ENCODE assay signal across 8 cellular contexts in genomic region chr3:57100046-57100695, GRCh38. TPM values are rescaled to one million over a fixed set of nuclear protein-coding genes. Genes with fewer than 3 reads are reported as not detected.
A peak's percentile ranks its signal among the peaks of the same experiment; 100 is the strongest.
DNase-seq lines count a peak whose midpoint lies in the region; ATAC-seq, FAIRE-seq and TF ChIP-seq lines count a peak whose summit lies in the region.

No MANE protein-coding gene starts in this region.

- H3K4me3 ChIP-seq in HEK293 (ENCODE audit: low read depth, low read length): no peak overlapping the region
- H3K4me3 ChIP-seq in HepG2 (replicated peaks in 1 of 3; ENCODE audit: insufficient read depth in 1 of 3, low read depth in 2 of 3, low read length in 3 of 3): no peak overlapping the region

- no peaks in the 10 kb centered on the region for H4K20me1 ChIP-seq in HepG2 (ENCODE audit: insufficient read depth, low read length)

- H3K9me3 Mint-ChIP-seq in Calu3 (ENCODE audit: low read depth, unreplicated experiment): no peaks in the 10 kb centered on the region

- WGBS in HepG2 (ENCODE audit: low lambda C conversion rate): 0% methylated on average over 7 of the region's 7 CpGs

- TF ChIP-seq EP300 in HepG2 (IDR thresholded peaks at IDR 0.05; ENCODE audit: low read depth in 2 of 2, low read length in 2 of 2) (no peak), HepG2 (CRISPR knock-in tag; IDR thresholded peaks at IDR 0.05; ENCODE audit: borderline replicate concordance) (no peak)

- CTCF ChIA-PET in Calu3 (lab: Charles Lee) (interaction anchor here (0.6 to 1.7 kb wide), 3 partner anchors 10 to 434 kb away, joined by 3 to 5 read pairs (median 3); no protein-coding TSS in a partner anchor), HEK293 (lab: Yijun Ruan, JAX) (interaction anchor here (0.6 to 3.5 kb wide), 20 partner anchors 8 to 756 kb away, joined by 3 to 19 read pairs (median 3); no protein-coding TSS in a partner anchor), HepG2 (lab: Yijun Ruan, JAX; ENCODE audit: low intra/inter-chr PET ratio, low total read pairs) (interaction anchor here (0.6 to 1.3 kb wide), 5 partner anchors 105 to 811 kb away, joined by 3 to 5 read pairs (median 3); no protein-coding TSS in a partner anchor)

- peaks cover 0 to 31% of the 10 kb centered on the region in 2 experiments; a peak in 1 of 3 replicates for H3K36me3 ChIP-seq in HEK293 (ENCODE audit: control insufficient read depth in 2 of 2, insufficient read depth in 1 of 2, low read length in 2 of 2)
- no peaks in the 10 kb centered on the region for H3K36me3 ChIP-seq in HepG2 (replicated peaks in 1 of 2; ENCODE audit: control insufficient read depth in 1 of 2, insufficient read depth in 2 of 2, low read length in 2 of 2)

- H3K27ac Mint-ChIP-seq in Calu3 (ENCODE audit: unreplicated experiment): no peak overlapping the region

- no peaks in the 10 kb centered on the region; a peak in 1 of 5 replicates for H3K27me3 ChIP-seq in HepG2 (ENCODE audit: control insufficient read depth in 1 of 2, insufficient read depth in 2 of 2, low read length in 2 of 2)

- peak; percentile 97 for FAIRE-seq in HepG2 (lab: Jason Lieb, UNC)

- no peak overlapping the region for H3K4me3 Mint-ChIP-seq in Calu3 (ENCODE audit: low read depth, unreplicated experiment)

- H3K36me3 Mint-ChIP-seq in Calu3 (ENCODE audit: insufficient read depth, unreplicated experiment): no peaks in the 10 kb centered on the region

- H3K4me1 ChIP-seq in HEK293 (ENCODE audit: control insufficient read depth, insufficient read depth, low read length) (no peaks in the 10 kb centered on the region), HepG2 (ENCODE audit: insufficient read depth, low read length) (peaks cover 4% of the 10 kb centered on the region; the same call in 1 of the 2 replicates)

- peak; percentile 82 for TF ChIP-seq CTCF in Calu3 (IDR thresholded peaks at IDR 0.05; ENCODE audit: unreplicated experiment)
- peak; percentile 42; the same call in 1 of the 2 replicates for TF ChIP-seq CTCF in HEK293 (tag by site-specific recombination; IDR thresholded peaks at IDR 0.05)
- peak; percentile 91 for TF ChIP-seq CTCF in HepG2 (CRISPR knock-in tag; IDR thresholded peaks at IDR 0.05)

- no peak for TF ChIP-seq POLR2A in HepG2 (IDR thresholded peaks at IDR 0.05; ENCODE audit: insufficient read depth in 1 of 2, low read depth in 2 of 2, low read length in 2 of 2)

- no peak overlapping the region for H3K9ac ChIP-seq in HepG2 (ENCODE audit: insufficient read depth, low read depth, low read length)

- H3K27me3 Mint-ChIP-seq in Calu3 (ENCODE audit: unreplicated experiment): no peaks in the 10 kb centered on the region

- no peaks in the 10 kb centered on the region for H3K79me2 ChIP-seq in HepG2 (ENCODE audit: insufficient read depth, low read length)

- POLR2A ChIA-PET in HEK293 (lab: Yijun Ruan, JAX) (interaction anchor here (0.6 kb wide), 2 partner anchors 132 to 513 kb away, joined by 3 read pairs; no protein-coding TSS in a partner anchor), HepG2 (lab: Yijun Ruan, JAX) (interaction anchor here (1.1 kb wide), 1 partner anchor 20 kb away, joined by 3 read pairs; no protein-coding TSS in a partner anchor)

- H3K9me3 ChIP-seq in HEK293 (ENCODE audit: control insufficient read depth, insufficient read depth, low read depth, low read length) (no peaks in the 10 kb centered on the region), HepG2 (ENCODE audit: low read length) (no peaks in the 10 kb centered on the region)

- ATAC-seq in HepG2 (peak; percentile 84), HG03469 (IDR thresholded peaks at IDR 0.05; ENCODE audit: unreplicated experiment) (no peak)

- no peak overlapping the region for H2AFZ ChIP-seq in HepG2 (ENCODE audit: low read length)

- H3K27ac ChIP-seq in HEK293 (ENCODE audit: extremely low read depth, low read depth, low read length): no peak overlapping the region
- H3K27ac ChIP-seq in HepG2 (ENCODE audit: extremely low read length, insufficient read depth, low read length): no peak overlapping the region

- H3K4me2 ChIP-seq in HepG2 (ENCODE audit: low read depth, low read length): no peak overlapping the region

- BruUV-seq in Calu3 (replicated peaks; lab: Mats Ljungman, UMichigan) (no TSS peak), HepG2 (replicated peaks; lab: Mats Ljungman, UMichigan) (no TSS peak)

- in situ Hi-C loops in HepG2 (cut with HindIII; ENCODE audit: extremely low pct_ligation_motif_present, low pct_unique_long_range_greater_than_20kb): loop anchor here (5.0 kb wide), 1 partner anchor 122 kb away; no protein-coding TSS in a partner anchor

- peak; percentile 74 for TF ChIP-seq RAD21 in HepG2 (CRISPR knock-in tag; IDR thresholded peaks at IDR 0.05)

- DNase-seq in Calu3 (peak; percentile 79), NCI-H345 treated with DMSO at 0.1 percent for 48 hours (lab: John Stamatoyannopoulos, UW; ENCODE audit: unreplicated experiment) (peak; percentile 9), cerebellum (ENCODE audit: low spot score) (peak; percentile 62), HepG2 (ENCODE audit: low spot score) (peak; percentile 66)
- peak; percentile 23 for DNase-seq in activated CD4-positive, alpha-beta T cell treated with anti-CD3 and anti-CD28 coated beads for 1 hour
- peak; percentile 40 to 47 (median 47) for DNase-seq in stimulated activated CD4-positive, alpha-beta T cell treated with anti-CD3 and anti-CD28 coated beads, TNF-alpha, amount 100 ng/mL, for 24 hours (ENCODE audit: low read depth in 3 of 3)

- intact Hi-C loops in Calu3 (cut with micrococcal nuclease; ENCODE audit: unreplicated experiment) (loop anchor here (1.0 to 5.0 kb wide), 2 partner anchors 67 to 122 kb away; partner anchors contain the start of gene IL17RD), HepG2 (cut with micrococcal nuclease; ENCODE audit: unreplicated experiment) (loop anchor here (2.0 kb wide), 1 partner anchor 123 kb away; no protein-coding TSS in a partner anchor)

- peaks cover 17% of the 10 kb centered on the region for H3K4me1 Mint-ChIP-seq in Calu3 (ENCODE audit: low read depth, unreplicated experiment)

TF ChIP-seq in HEK293, 187 proteins besides CTCF, POLR2A, EP300 and RAD21 (continues in another document):
- TF ChIP-seq ZSCAN23 (tag by site-specific recombination; IDR thresholded peaks at IDR 0.05) (no peak), ZNF660 (tag by site-specific recombination; IDR thresholded peaks at IDR 0.05) (peak; percentile 67; the same call in 1 of the 2 replicates), ZNF341 (tag by site-specific recombination; IDR thresholded peaks at IDR 0.05; ENCODE audit: low read depth) (peak; percentile 35; the same call in 1 of the 2 replicates), ZNF747 (tag by site-specific recombination; IDR thresholded peaks at IDR 0.05) (no peak), OVOL3 (tag by site-specific recombination; IDR thresholded peaks at IDR 0.05) (no peak)

TF ChIP-seq in HepG2, 621 proteins besides CTCF, POLR2A, EP300 and RAD21 (continues in another document):
- TF ChIP-seq ZNF652 (CRISPR knock-in tag; IDR thresholded peaks at IDR 0.05; ENCODE audit: borderline replicate concordance, low read depth) (0 out of 2 replicates have a peak, but pooled peaks have one; percentile 36), BHLHE40 (IDR thresholded peaks at IDR 0.05; ENCODE audit: low read length) (peak; percentile 97), ZBTB25 (CRISPR knock-in tag; IDR thresholded peaks at IDR 0.05) (0 out of 2 replicates have a peak, but pooled peaks have one; percentile 27), MIER3 (CRISPR knock-in tag; IDR thresholded peaks at IDR 0.05; ENCODE audit: borderline replicate concordance) (0 out of 2 replicates have a peak, but pooled peaks have one; percentile 43), ZMYM4 (CRISPR knock-in tag; IDR thresholded peaks at IDR 0.05) (0 out of 2 replicates have a peak, but pooled peaks have one; percentile 19)

RNA-seq across cellular contexts. Expression of gene SPATA12, which starts 39.7 kb away (rescaled TPM):
- total RNA-seq in Calu3 (2022): 0.47 and 0.64 TPM in 2 replicates
- total RNA-seq in cerebellum: not detected
- total RNA-seq in HepG2 (2016; rRNA removed; fragmentation: Illumina TruSeq; extraction: Trizol): 0.09 TPM in 1 of 2 replicates, not detected in the other
- total RNA-seq in HepG2 (2016; cell fraction: cytosol; rRNA removed; fragmentation: Illumina TruSeq; extraction: Trizol; ENCODE audit: low read depth): not detected in 2 replicates
- 0.04 TPM in 1 of 2 replicates, not detected in the other for total RNA-seq in HepG2 (2016; cell fraction: insoluble cytoplasmic fraction; rRNA removed; fragmentation: Illumina TruSeq; extraction: Trizol)
- 0.12 TPM in 1 of 2 replicates, not detected in the other for total RNA-seq in HepG2 (2016; cell fraction: membrane; rRNA removed; fragmentation: Illumina TruSeq; extraction: Trizol)
- total RNA-seq in HepG2 (2016; cell fraction: nucleus; rRNA removed; fragmentation: Illumina TruSeq; extraction: Trizol): not detected in 2 replicates
- polyA plus RNA-seq in HepG2 (2011; rRNA removed): 0.16 and 0.25 TPM in 2 replicates
- polyA plus RNA-seq in HepG2 (2011; cell fraction: cytosol; rRNA removed): 0.08 and 0.09 TPM in 2 replicates
- polyA plus RNA-seq in HepG2 (2011; cell fraction: nucleus; rRNA removed): 0.06 and 0.14 TPM in 2 replicates
- not detected in 2 replicates for polyA plus RNA-seq in HepG2 (2012)
- not detected in 2 replicates for polyA plus RNA-seq in HepG2 (2016; cell fraction: cytosol; fragmentation: Illumina TruSeq; extraction: Trizol; ENCODE audit: low read depth)
- polyA plus RNA-seq in HepG2 (2016; cell fraction: insoluble cytoplasmic fraction; fragmentation: Illumina TruSeq; extraction: Trizol; ENCODE audit: low read depth): not detected in 2 replicates
- not detected in 2 replicates for polyA plus RNA-seq in HepG2 (2016; cell fraction: membrane; fragmentation: Illumina TruSeq; extraction: Trizol; ENCODE audit: low read depth)
- polyA plus RNA-seq in HepG2 (2016; cell fraction: nucleus; fragmentation: Illumina TruSeq; extraction: Trizol; ENCODE audit: insufficient read depth, low read depth): not detected in 2 replicates
- polyA minus RNA-seq in HepG2 (2011; rRNA and poly(A)+ RNA removed; ENCODE audit: low replicate concordance): 0.26 and 0.35 TPM in 2 replicates
- polyA minus RNA-seq in HepG2 (2011; cell fraction: cytosol; rRNA and poly(A)+ RNA removed): not detected in 2 replicates
- polyA minus RNA-seq in HepG2 (2011; cell fraction: nucleus; rRNA and poly(A)+ RNA removed): 0.13 TPM in 1 of 2 replicates, not detected in the other

Comparison
In these comparisons a context has a peak if more than half of its experiments do, and no peak if none do; other contexts are left out.
1. DNase-seq: peak in every context shown above with its lines; median percentile 79 in Calu3; 66 in HepG2; 62 in cerebellum; 47 in stimulated activated CD4-positive, alpha-beta T cell treated with anti-CD3 and anti-CD28 coated beads, TNF-alpha, amount 100 ng/mL, for 24 hours; 23 in activated CD4-positive, alpha-beta T cell treated with anti-CD3 and anti-CD28 coated beads for 1 hour; 9 in NCI-H345 treated with DMSO at 0.1 percent for 48 hours.